Comparison of ENCODE assay signal across 15 cellular contexts in the genomic region with DNA sequence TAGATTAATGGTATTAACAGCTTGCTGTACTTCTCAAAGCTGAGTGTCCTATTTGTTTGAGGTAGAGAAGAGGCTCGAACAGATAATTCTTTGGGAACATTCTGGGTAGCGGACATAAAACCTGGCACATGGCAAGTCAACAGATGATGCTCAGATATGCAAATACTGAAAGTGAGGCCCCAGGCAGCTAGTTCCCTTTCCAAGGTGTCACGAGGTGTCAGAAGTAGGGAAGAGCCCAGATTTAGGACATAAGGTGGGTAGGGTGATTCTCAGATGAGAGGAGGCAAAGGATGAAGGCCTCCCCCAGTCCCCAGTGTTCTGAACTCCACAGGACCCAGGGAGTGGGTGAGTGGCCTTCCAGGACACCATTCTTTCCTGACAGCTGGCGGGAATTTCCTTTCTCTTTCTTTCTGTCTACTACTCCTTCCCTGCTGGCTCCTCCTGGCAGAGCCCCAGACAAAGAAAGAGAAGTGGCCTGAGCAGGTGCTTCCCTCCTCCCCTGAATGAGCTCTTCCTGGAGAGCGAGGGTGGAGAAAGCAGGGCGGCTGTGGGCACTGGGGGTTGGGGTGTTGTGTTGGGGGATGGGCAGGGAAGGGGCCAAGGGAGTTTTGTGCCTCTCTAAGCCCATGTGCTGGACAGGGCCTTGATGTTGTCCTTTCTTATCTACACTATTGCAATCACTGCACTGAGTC.
DNase-seq lines count a peak whose midpoint lies in the region; ATAC-seq, FAIRE-seq and TF ChIP-seq lines count a peak whose summit lies in the region.
"Had no signal": no experiment of that assay in that cellular context is flagged by ENCODE, and none has a peak within 500 bp of the region (broad histone marks: within the 10 kb centered on the region; RNA-seq: fewer than 3 reads in every experiment).

No MANE protein-coding gene starts in this region.

- no peak overlapping the region for H3K4ac ChIP-seq in IMR-90 (ENCODE audit: low read depth, low read length)

- no peak overlapping the region for H3K4me3 ChIP-seq in IMR-90 (ENCODE audit: insufficient read depth, low read depth, low read length)
- H3K4me3 ChIP-seq in endothelial cell of umbilical vein (replicated peaks in 1 of 3; ENCODE audit: insufficient read depth in 1 of 3, low read depth in 1 of 3, low read length in 3 of 3) = no peak overlapping the region
- no peak overlapping the region for H3K4me3 ChIP-seq in Caco-2 (ENCODE audit: low read depth, low read length)
- H3K4me3 ChIP-seq: body of pancreas had no signal

- no peak for TF ChIP-seq RAD21 in IMR-90 (IDR thresholded peaks at IDR 0.05; ENCODE audit: low read length)

- H3K4me1 Mint-ChIP-seq in Caco-2 (ENCODE audit: low read depth, unreplicated experiment) = no peaks in the 10 kb centered on the region

- H3K36me3 Mint-ChIP-seq in Caco-2 (ENCODE audit: insufficient read depth, unreplicated experiment) = no peaks in the 10 kb centered on the region

- H3K9me3 ChIP-seq in IMR-90 (ENCODE audit: control insufficient read depth, insufficient read depth, low read length) (no peaks in the 10 kb centered on the region), endothelial cell of umbilical vein (replicated peaks; ENCODE audit: control insufficient read depth, insufficient read depth, low read length) (no peaks in the 10 kb centered on the region), Caco-2 (no peaks in the 10 kb centered on the region)
- H3K9me3 ChIP-seq: body of pancreas had no signal

- H2BK5ac ChIP-seq in IMR-90 (ENCODE audit: low read depth, low read length, poor library complexity, severe bottlenecking) = no peak overlapping the region

- 0 out of 4 replicates have a peak, but pooled peaks cover 0 to 3% of the 10 kb centered on the region in 2 experiments for H3K79me1 ChIP-seq in IMR-90 (ENCODE audit: low read depth in 1 of 2, low read length in 2 of 2)

- H3K4me1 ChIP-seq in IMR-90 (ENCODE audit: control insufficient read depth, insufficient read depth, low read length) (no peaks in the 10 kb centered on the region), endothelial cell of umbilical vein (ENCODE audit: control insufficient read depth, extremely low read depth, insufficient read depth, low read length) (peaks cover 2% of the 10 kb centered on the region), Caco-2 (no peaks in the 10 kb centered on the region)
- H3K4me1 ChIP-seq: body of pancreas had no signal

- dilution Hi-C loops in IMR-90 (cut with HindIII; ENCODE audit: low sequenced_read_pairs, unreplicated experiment) (no loop called here), endothelial cell of umbilical vein (cut with MboI; ENCODE audit: extremely low pct_ligation_motif_present, low sequenced_read_pairs) (no loop called here)

- intact Hi-C loops in IMR-90 (cut with micrococcal nuclease) (no loop called here), endothelial cell of umbilical vein (cut with micrococcal nuclease) (loop anchor here (2.0 kb wide), 1 partner anchor 27 kb away; no protein-coding TSS in a partner anchor), Caco-2 (cut with micrococcal nuclease; ENCODE audit: unreplicated experiment) (no loop called here)

- H2AK9ac ChIP-seq in IMR-90 (replicated peaks; ENCODE audit: low read depth, low read length, poor library complexity) = no peak overlapping the region

- H4K20me1 ChIP-seq in IMR-90 (ENCODE audit: insufficient read depth, low read length) = no peaks in the 10 kb centered on the region
- H4K20me1 ChIP-seq in endothelial cell of umbilical vein (replicated peaks; ENCODE audit: control insufficient read depth, extremely low read depth, insufficient read depth, low read length) = no peaks in the 10 kb centered on the region

- no peak overlapping the region for H3K18ac ChIP-seq in IMR-90 (ENCODE audit: low read depth, low read length)

- H3K27ac ChIP-seq in IMR-90 (ENCODE audit: insufficient read depth, low read length) (no peak overlapping the region), endothelial cell of umbilical vein (ENCODE audit: insufficient read depth, low read depth, low read length) (no peak overlapping the region)
- H3K27ac ChIP-seq: body of pancreas had no signal

- no peak overlapping the region for H3K27ac Mint-ChIP-seq in Caco-2 (ENCODE audit: unreplicated experiment)

- TF ChIP-seq POLR2A in IMR-90 (IDR thresholded peaks at IDR 0.05; ENCODE audit: low read depth, low read length) (no peak), endothelial cell of umbilical vein (IDR thresholded peaks at IDR 0.05; ENCODE audit: low read depth, low read length) (no peak)

- no peak overlapping the region for H3K23ac ChIP-seq in IMR-90 (ENCODE audit: low read depth, low read length)

- H3K79me2 ChIP-seq in endothelial cell of umbilical vein (ENCODE audit: control insufficient read depth, insufficient read depth, low read length) = no peaks in the 10 kb centered on the region

- no peak overlapping the region for H2AK5ac ChIP-seq in IMR-90 (ENCODE audit: low read depth, low read length)

- H3K27me3 ChIP-seq in IMR-90 (ENCODE audit: control insufficient read depth, insufficient read depth, low read length) = no peaks in the 10 kb centered on the region
- H3K27me3 ChIP-seq in endothelial cell of umbilical vein (ENCODE audit: control insufficient read depth in 2 of 2, insufficient read depth in 2 of 2, low read length in 2 of 2) = peaks cover 0 to 2% of the 10 kb centered on the region in 2 experiments
- H3K27me3 ChIP-seq in Caco-2 (replicated peaks; ENCODE audit: control insufficient read depth, insufficient read depth, low read length) = no peaks in the 10 kb centered on the region
- H3K27me3 ChIP-seq: body of pancreas had no signal

- TF ChIP-seq CTCF in IMR-90 (conservative IDR thresholded peaks at IDR 0.05; ENCODE audit: low read depth, low read length) = no peak
- TF ChIP-seq CTCF in endothelial cell of umbilical vein (IDR thresholded peaks at IDR 0.05; ENCODE audit: extremely low read depth in 1 of 2, insufficient read depth in 1 of 2, low read depth in 1 of 2, low read length in 2 of 2) = no peak
- TF ChIP-seq CTCF in Caco-2 (IDR thresholded peaks at IDR 0.05; ENCODE audit: insufficient read depth in 1 of 2, low read depth in 1 of 2, low read length in 1 of 2, severe bottlenecking in 1 of 2, unreplicated experiment in 1 of 2) = no peak

- peaks cover 7% of the 10 kb centered on the region for H3K27me3 Mint-ChIP-seq in Caco-2 (ENCODE audit: insufficient read depth, unreplicated experiment)

- FAIRE-seq in endothelial cell of umbilical vein (lab: Jason Lieb, UNC) (no peak), frontal cortex (lab: Jason Lieb, UNC) (no peak)

- in situ Hi-C loops in IMR-90 (cut with MboI; ENCODE audit: low sequenced_read_pairs) = no loop called here

- H3K36me3 ChIP-seq in IMR-90 (ENCODE audit: control insufficient read depth, insufficient read depth, low read length) = no peaks in the 10 kb centered on the region
- H3K36me3 ChIP-seq in endothelial cell of umbilical vein (ENCODE audit: control insufficient read depth in 2 of 2, extremely low read depth in 1 of 2, insufficient read depth in 2 of 2, low read length in 2 of 2) = no peaks in the 10 kb centered on the region
- H3K36me3 ChIP-seq in Caco-2 (ENCODE audit: control insufficient read depth, insufficient read depth, low read length) = no peaks in the 10 kb centered on the region

- H3K9me3 Mint-ChIP-seq in Caco-2 (ENCODE audit: unreplicated experiment) = no peaks in the 10 kb centered on the region

- no peak overlapping the region for H4K5ac ChIP-seq in IMR-90 (ENCODE audit: low read depth, low read length)

- H3K14ac ChIP-seq in IMR-90 (replicated peaks; ENCODE audit: low read depth, low read length) = 0 out of 2 replicates have a peak overlapping the region, but pooled peaks have one; percentile 30

- 100% methylated on average over 2 of the region's 6 CpGs; no CpG with 5 or more reads in 1 of the 2 experiments for WGBS in IMR-90 (ENCODE audit: extremely low coverage in 2 of 2, insufficient read length in 1 of 2), 2 experiments

- H3K9ac ChIP-seq in IMR-90 (ENCODE audit: low read depth, low read length) (no peak overlapping the region), endothelial cell of umbilical vein (replicated peaks; ENCODE audit: extremely low read depth, insufficient read depth, low read length) (no peak overlapping the region)

- no peak overlapping the region for H2BK15ac ChIP-seq in IMR-90 (ENCODE audit: low read depth, low read length)

- H3K4me3 Mint-ChIP-seq in Caco-2 (ENCODE audit: unreplicated experiment) = no peak overlapping the region

- no peak overlapping the region for H2BK120ac ChIP-seq in IMR-90 (ENCODE audit: low read depth, low read length)

- H4K8ac ChIP-seq in IMR-90 (ENCODE audit: low read depth in 2 of 2, low read length in 2 of 2) = no peak overlapping the region

- H3K9me1 ChIP-seq in IMR-90 (ENCODE audit: insufficient read depth, low read length) (no peaks in the 10 kb centered on the region), endothelial cell of umbilical vein (replicated peaks; ENCODE audit: control insufficient read depth, extremely low read depth, insufficient read depth, low read length) (no peaks in the 10 kb centered on the region)

- no peak overlapping the region for H3K56ac ChIP-seq in IMR-90 (ENCODE audit: extremely low read depth, insufficient read depth, low read length)

- no TSS peak for BruUV-seq in IMR-90 (replicated peaks; lab: Mats Ljungman, UMichigan)
- BruUV-seq in endothelial cell of umbilical vein (replicated peaks; lab: Mats Ljungman, UMichigan) = no TSS peak
- BruUV-seq in Caco-2 (replicated peaks; lab: Mats Ljungman, UMichigan) = no TSS peak

- ATAC-seq in IMR-90 (ENCODE audit: low read depth) = no peak
- ATAC-seq: body of pancreas, left colon, Panc1 had no signal

- DNase-seq in COLO668 (lab: John Stamatoyannopoulos, UW; ENCODE audit: unreplicated experiment) (peak; percentile 60), IMR-90 (no peak), NCI-H2196 treated with DMSO at 0.1 percent for 48 hours (lab: John Stamatoyannopoulos, UW; ENCODE audit: unreplicated experiment) (peak; percentile 68), endothelial cell of umbilical vein (ENCODE audit: low read depth, low spot score) (peak; percentile 78), CD1c-positive myeloid dendritic cell (ENCODE audit: extremely low spot score) (no peak), frontal cortex (ENCODE audit: low spot score in 2 of 2) (no peak), Caco-2 (no peak)
- DNase-seq in activated CD4-positive, alpha-beta T cell treated with anti-CD3 and anti-CD28 coated beads, Interleukin-2, amount 50 U/mL, for 48 hours = no peak
- DNase-seq: activated CD4-positive, alpha-beta T cell treated with anti-CD3 and anti-CD28 coated beads, Interleukin-2, amount 50 U/mL, for 1 hour; body of pancreas; HCEC 1CT; left colon; stimulated activated CD4-positive, alpha-beta T cell treated with anti-CD3 and anti-CD28 coated beads, Interleukin-2, amount 100 ng/mL, for 48 hours; stimulated activated naive CD8-positive, alpha-beta T cell treated with anti-CD3 and anti-CD28 coated beads, Interleukin-15, Interleukin-2, amounts not matched to agents 100 U/mL and 50 U/mL, for 24 hours had no signal

- H2AFZ ChIP-seq in IMR-90 (replicated peaks; ENCODE audit: low read length, poor library complexity) (no peak overlapping the region), endothelial cell of umbilical vein (ENCODE audit: low read depth, low read length) (no peak overlapping the region)

- no peak overlapping the region for H2BK20ac ChIP-seq in IMR-90 (ENCODE audit: low read depth, low read length)

- CTCF ChIA-PET in IMR-90 (lab: Yijun Ruan, JAX) (interaction anchor here (0.6 to 1.1 kb wide), 2 partner anchors 8 to 106 kb away, joined by 3 to 5 read pairs; no protein-coding TSS in a partner anchor), endothelial cell of umbilical vein (lab: Charles Lee) (interaction anchor here (0.9 to 3.3 kb wide), 10 partner anchors 8 to 414 kb away, joined by 3 to 20 read pairs (median 8); no protein-coding TSS in a partner anchor), Caco-2 (lab: Charles Lee) (no interaction called here)

- POLR2A ChIA-PET in IMR-90 (lab: Charles Lee; ENCODE audit: unreplicated experiment) (no interaction called here), endothelial cell of umbilical vein (lab: Charles Lee) (no interaction called here), Caco-2 (lab: Charles Lee) (no interaction called here)

- H3K4me2 ChIP-seq in IMR-90 (ENCODE audit: low read depth, low read length) (no peak overlapping the region), endothelial cell of umbilical vein (ENCODE audit: insufficient read depth, low read length) (no peak overlapping the region)

- H4K91ac ChIP-seq in IMR-90 (ENCODE audit: insufficient read depth, low read depth, low read length) = no peak overlapping the region

Comparison
In these comparisons a context has a peak if more than half of its experiments do, and no peak if none do; other contexts are left out.
1. DNase-seq: peak in COLO668 (single experiment), NCI-H2196 treated with DMSO at 0.1 percent for 48 hours (single experiment) and endothelial cell of umbilical vein (single experiment); none in IMR-90 (single experiment), CD1c-positive myeloid dendritic cell (single experiment), activated CD4-positive, alpha-beta T cell treated with anti-CD3 and anti-CD28 coated beads, Interleukin-2, amount 50 U/mL, for 48 hours (0 of 2), frontal cortex (0 of 2) and Caco-2 (0 of 2).